In genomic region chr1:70220517-70221240, GRCh38 we compare ENCODE assay signal across 8 cellular contexts. TPM values are rescaled to one million over a fixed set of nuclear protein-coding genes. Genes with fewer than 3 reads are reported as not detected.
A peak's percentile ranks its signal among the peaks of the same experiment; 100 is the strongest.
DNase-seq lines count a peak whose midpoint lies in the region; ATAC-seq and TF ChIP-seq lines count a peak whose summit lies in the region.

No MANE protein-coding gene starts in this region.

- no peak for TF ChIP-seq POLR2A in adrenal gland (IDR thresholded peaks at IDR 0.05)

- H3K9me3 ChIP-seq in cardiac muscle cell (ENCODE audit: low read depth) (no peaks in the 10 kb centered on the region), adrenal gland (replicated peaks in 1 of 3) (no peaks in the 10 kb centered on the region), lower lobe of right lung (no peaks in the 10 kb centered on the region)

- H3K27ac ChIP-seq in cardiac muscle cell: peak overlapping the region; percentile 98
- H3K27ac ChIP-seq in adrenal gland: peak overlapping the region in 4 of 5 donors; percentile 65 to 98 (median 94)
- H3K27ac ChIP-seq in lower lobe of right lung: peak overlapping the region; percentile 93

- no peaks in the 10 kb centered on the region for H3K27me3 ChIP-seq in cardiac muscle cell
- no peaks in the 10 kb centered on the region for H3K27me3 ChIP-seq in adrenal gland
- H3K27me3 ChIP-seq in lower lobe of right lung (ENCODE audit: low read depth): no peaks in the 10 kb centered on the region

- H3K36me3 ChIP-seq in cardiac muscle cell (peaks cover 5% of the 10 kb centered on the region), adrenal gland (replicated peaks in 1 of 2) (peaks cover 0 to 15% of the 10 kb centered on the region in 2 donors), lower lobe of right lung (peaks cover 28% of the 10 kb centered on the region)

- intact Hi-C loops in left cardiac atrium (cut with DNase I) (no loop called here), adrenal gland (cut with DNase I) (no loop called here), lower lobe of right lung (cut with DNase I) (no loop called here), left colon (cut with DNase I, micrococcal nuclease) (no loop called here)

- ATAC-seq in left cardiac atrium: no peak
- ATAC-seq in HG03280 (IDR thresholded peaks at IDR 0.05; ENCODE audit: unreplicated experiment): peak; percentile 4
- no peak for ATAC-seq in lower lobe of right lung
- no peak for ATAC-seq in left colon

- DNase-seq in cardiac muscle cell (ENCODE audit: low read depth in 1 of 2, low spot score in 1 of 2): no peak
- no peak for DNase-seq in left cardiac atrium
- DNase-seq in adrenal gland: no peak
- DNase-seq in lower lobe of right lung: no peak
- no peak for DNase-seq in left colon
- no peak for DNase-seq in NCI-H510A (lab: John Stamatoyannopoulos, UW)
- no peak for DNase-seq in GM03348 (ENCODE audit: low spot score)

- 50 to 53% (median 51%) methylated on average over 17 of the region's 17 CpGs for WGBS in adrenal gland, 4 donors

- TF ChIP-seq CTCF in cardiac muscle cell (IDR thresholded peaks at IDR 0.05; ENCODE audit: low read depth, low read length): no peak
- no peak for TF ChIP-seq CTCF in adrenal gland (IDR thresholded peaks at IDR 0.05)
- no peak for TF ChIP-seq CTCF in lower lobe of right lung (IDR thresholded peaks at IDR 0.05)

- H3K4me1 ChIP-seq in cardiac muscle cell (ENCODE audit: low read depth) (peaks cover 28% of the 10 kb centered on the region), adrenal gland (replicated peaks in 1 of 2) (peaks cover 11 to 43% of the 10 kb centered on the region in 2 donors), lower lobe of right lung (peaks cover 38% of the 10 kb centered on the region)

- H3K4me3 ChIP-seq in cardiac muscle cell (peak overlapping the region; percentile 72), adrenal gland (peak overlapping the region in 3 of 4 donors; percentile 62 to 84 (median 73)), lower lobe of right lung (peak overlapping the region; percentile 68)

RNA-seq across cellular contexts. Expression of gene SRSF11, which starts 0.5 kb away (rescaled TPM):
- total RNA-seq in cardiac muscle cell (81.8 and 143 TPM in 2 replicates), left cardiac atrium (10 to 100 TPM; 56.1 to 68.5 TPM), adrenal gland (100 to 1,000 TPM in 6 of 8 donors, 10 to 100 TPM in 2; 43.3 to 145 (median 105) TPM), lower lobe of right lung (143 TPM), left colon (100 to 1,000 TPM in 1 of 2 donors, 10 to 100 TPM in 1; 97.8 to 102 TPM)
- polyA plus RNA-seq in cardiac muscle cell (228 and 269 TPM in 2 replicates), adrenal gland (100 to 1,000 TPM; 154 to 276 (median 205) TPM)

RNA-seq across cellular contexts. Expression of gene LRRC40, which starts 15.3 kb away (rescaled TPM):
- total RNA-seq in cardiac muscle cell: 15.0 and 19.4 TPM in 2 replicates
- 21.0 and 25.0 TPM in 2 replicates for polyA plus RNA-seq in cardiac muscle cell
- 10 to 100 TPM in 1 of 2 donors, 1 to 10 TPM in 1; 8.8 to 12.5 TPM for total RNA-seq in left cardiac atrium
- total RNA-seq in adrenal gland: 10 to 100 TPM in 5 of 8 donors, 1 to 10 TPM in 3; 7.2 to 18.7 (median 11.1) TPM
- polyA plus RNA-seq in adrenal gland: 10 to 100 TPM in 1 of 3 donors, 1 to 10 TPM in 2; 5.8 to 14.0 (median 9.1) TPM
- total RNA-seq in lower lobe of right lung: 10.5 TPM
- total RNA-seq in left colon: 1 to 10 TPM; 9.6 to 9.7 TPM
